In genomic region chr2:159362816-159363251, GRCh38 we compare ENCODE assay signal across 15 cellular contexts.
DNase-seq lines count a peak whose midpoint lies in the region; ATAC-seq and TF ChIP-seq lines count a peak whose summit lies in the region.
"Had no signal": no experiment of that assay in that cellular context is flagged by ENCODE, and none has a peak within 500 bp of the region (broad histone marks: within the 10 kb centered on the region; RNA-seq: fewer than 3 reads in every experiment).

No MANE protein-coding gene starts in this region.

- peak; percentile 69 for ATAC-seq in HG02678 (IDR thresholded peaks at IDR 0.05; ENCODE audit: unreplicated experiment)
- ATAC-seq in stimulated activated effector memory CD8-positive, alpha-beta T cell treated with anti-CD3 and anti-CD28 coated beads, Interleukin-12 subunit alpha, Interleukin-12 subunit beta, amount 100 ng/mL, for 72 hours: no peak
- ATAC-seq: activated CD4-positive, alpha-beta T cell treated with anti-CD3 and anti-CD28 coated beads for 36 hours; Panc1 had no signal

- H3K36me3 Mint-ChIP-seq in T-helper 2 cell treated with Interferon-gamma antibody and Interleukin-4, amounts not matched to agents 5 μg/mL and 100 μg/mL, for 36 hours (ENCODE audit: low read depth): no peaks in the 10 kb centered on the region
- H3K36me3 Mint-ChIP-seq in stimulated activated effector memory CD8-positive, alpha-beta T cell treated with anti-CD3 and anti-CD28 coated beads, Interleukin-12 subunit alpha, Interleukin-12 subunit beta, amount 100 ng/mL, for 72 hours: no peaks in the 10 kb centered on the region

- H3K4me1 Mint-ChIP-seq in T-helper 2 cell treated with Interferon-gamma antibody and Interleukin-4, amounts not matched to agents 5 μg/mL and 100 μg/mL, for 36 hours (ENCODE audit: low read depth): no peaks in the 10 kb centered on the region
- peaks cover 13% of the 10 kb centered on the region for H3K4me1 Mint-ChIP-seq in stimulated activated effector memory CD8-positive, alpha-beta T cell treated with anti-CD3 and anti-CD28 coated beads, Interleukin-12 subunit alpha, Interleukin-12 subunit beta, amount 100 ng/mL, for 72 hours
- H3K4me1 Mint-ChIP-seq: activated CD4-positive, alpha-beta T cell treated with anti-CD3 and anti-CD28 coated beads for 36 hours had no signal

- DNase-seq in AG04449 (ENCODE audit: low read depth, low spot score) (peak; percentile 34), astrocyte of the hippocampus (ENCODE audit: low read depth, low spot score) (peak; percentile 42), left kidney (ENCODE audit: low read depth, low spot score) (peak; percentile 7), amygdala (lab: John Stamatoyannopoulos, UW) (no peak), NCI-H1694 treated with DMSO at 0.1 percent for 48 hours (lab: John Stamatoyannopoulos, UW) (no peak)
- no peak for DNase-seq in T-helper 2 cell treated with Interferon-gamma antibody and Interleukin-4, amounts not matched to agents 5 μg/mL and 100 μg/mL, for 36 hours (ENCODE audit: low spot score)
- no peak for DNase-seq in stimulated activated effector memory CD8-positive, alpha-beta T cell treated with anti-CD3 and anti-CD28 coated beads, Interleukin-12 subunit alpha, Interleukin-12 subunit beta, amount 100 ng/mL, for 72 hours (ENCODE audit: low spot score in 2 of 2)
- DNase-seq: activated CD4-positive, alpha-beta T cell treated with anti-CD3 and anti-CD28 coated beads for 36 hours; activated naive CD4-positive, alpha-beta T cell treated with anti-CD3 and anti-CD28 coated beads for 36 hours; NCI-H146; spleen; stimulated activated naive CD4-positive, alpha-beta T cell had no signal

- no peak overlapping the region for H3K27ac Mint-ChIP-seq in T-helper 2 cell treated with Interferon-gamma antibody and Interleukin-4, amounts not matched to agents 5 μg/mL and 100 μg/mL, for 36 hours
- no peak overlapping the region for H3K27ac Mint-ChIP-seq in stimulated activated effector memory CD8-positive, alpha-beta T cell treated with anti-CD3 and anti-CD28 coated beads, Interleukin-12 subunit alpha, Interleukin-12 subunit beta, amount 100 ng/mL, for 72 hours
- H3K27ac Mint-ChIP-seq: activated CD4-positive, alpha-beta T cell treated with anti-CD3 and anti-CD28 coated beads for 36 hours; activated naive CD4-positive, alpha-beta T cell treated with anti-CD3 and anti-CD28 coated beads for 36 hours had no signal

- no peaks in the 10 kb centered on the region for H3K27me3 Mint-ChIP-seq in T-helper 2 cell treated with Interferon-gamma antibody and Interleukin-4, amounts not matched to agents 5 μg/mL and 100 μg/mL, for 36 hours (ENCODE audit: low read depth)
- H3K27me3 Mint-ChIP-seq: activated CD4-positive, alpha-beta T cell treated with anti-CD3 and anti-CD28 coated beads for 36 hours had no signal

- POLR2A ChIA-PET in AG04449 (lab: Yijun Ruan, JAX): no interaction called here

- TF ChIP-seq CTCF in AG04449 (IDR thresholded peaks at IDR 0.05; ENCODE audit: insufficient read depth, low read length, missing control alignments): no peak

- no peaks in the 10 kb centered on the region for H3K9me3 Mint-ChIP-seq in T-helper 2 cell treated with Interferon-gamma antibody and Interleukin-4, amounts not matched to agents 5 μg/mL and 100 μg/mL, for 36 hours
- no peaks in the 10 kb centered on the region for H3K9me3 Mint-ChIP-seq in stimulated activated effector memory CD8-positive, alpha-beta T cell treated with anti-CD3 and anti-CD28 coated beads, Interleukin-12 subunit alpha, Interleukin-12 subunit beta, amount 100 ng/mL, for 72 hours

- CTCF ChIA-PET in AG04449 (lab: Yijun Ruan, JAX): interaction anchor here (1.3 kb wide), 1 partner anchor 9 kb away, joined by 4 read pairs; no protein-coding TSS in a partner anchor

- no peak overlapping the region for H3K4me3 ChIP-seq in AG04449 (ENCODE audit: low read depth, low read length)
- H3K4me3 ChIP-seq: BLaER1 treated with 17β-estradiol and CSF1 and Interleukin-3, amounts not matched to agents 10 nM and 100 nM; spleen had no signal

- H3K4me3 Mint-ChIP-seq in T-helper 2 cell treated with Interferon-gamma antibody and Interleukin-4, amounts not matched to agents 5 μg/mL and 100 μg/mL, for 36 hours: no peak overlapping the region
- H3K4me3 Mint-ChIP-seq in stimulated activated effector memory CD8-positive, alpha-beta T cell treated with anti-CD3 and anti-CD28 coated beads, Interleukin-12 subunit alpha, Interleukin-12 subunit beta, amount 100 ng/mL, for 72 hours: no peak overlapping the region
- H3K4me3 Mint-ChIP-seq: activated CD4-positive, alpha-beta T cell treated with anti-CD3 and anti-CD28 coated beads for 36 hours; activated naive CD4-positive, alpha-beta T cell treated with anti-CD3 and anti-CD28 coated beads for 36 hours had no signal

Comparison
In these comparisons a context has a peak if more than half of its experiments do, and no peak if none do; other contexts are left out.
1. DNase-seq: peak in AG04449 (single experiment), astrocyte of the hippocampus (single experiment) and left kidney (single experiment); none in T-helper 2 cell treated with Interferon-gamma antibody and Interleukin-4, amounts not matched to agents 5 μg/mL and 100 μg/mL, for 36 hours (single experiment), amygdala (0 of 56), stimulated activated effector memory CD8-positive, alpha-beta T cell treated with anti-CD3 and anti-CD28 coated beads, Interleukin-12 subunit alpha, Interleukin-12 subunit beta, amount 100 ng/mL, for 72 hours (0 of 2) and NCI-H1694 treated with DMSO at 0.1 percent for 48 hours (single experiment).